ENCODE assay signal across 1 cellular context in the genomic region with DNA sequence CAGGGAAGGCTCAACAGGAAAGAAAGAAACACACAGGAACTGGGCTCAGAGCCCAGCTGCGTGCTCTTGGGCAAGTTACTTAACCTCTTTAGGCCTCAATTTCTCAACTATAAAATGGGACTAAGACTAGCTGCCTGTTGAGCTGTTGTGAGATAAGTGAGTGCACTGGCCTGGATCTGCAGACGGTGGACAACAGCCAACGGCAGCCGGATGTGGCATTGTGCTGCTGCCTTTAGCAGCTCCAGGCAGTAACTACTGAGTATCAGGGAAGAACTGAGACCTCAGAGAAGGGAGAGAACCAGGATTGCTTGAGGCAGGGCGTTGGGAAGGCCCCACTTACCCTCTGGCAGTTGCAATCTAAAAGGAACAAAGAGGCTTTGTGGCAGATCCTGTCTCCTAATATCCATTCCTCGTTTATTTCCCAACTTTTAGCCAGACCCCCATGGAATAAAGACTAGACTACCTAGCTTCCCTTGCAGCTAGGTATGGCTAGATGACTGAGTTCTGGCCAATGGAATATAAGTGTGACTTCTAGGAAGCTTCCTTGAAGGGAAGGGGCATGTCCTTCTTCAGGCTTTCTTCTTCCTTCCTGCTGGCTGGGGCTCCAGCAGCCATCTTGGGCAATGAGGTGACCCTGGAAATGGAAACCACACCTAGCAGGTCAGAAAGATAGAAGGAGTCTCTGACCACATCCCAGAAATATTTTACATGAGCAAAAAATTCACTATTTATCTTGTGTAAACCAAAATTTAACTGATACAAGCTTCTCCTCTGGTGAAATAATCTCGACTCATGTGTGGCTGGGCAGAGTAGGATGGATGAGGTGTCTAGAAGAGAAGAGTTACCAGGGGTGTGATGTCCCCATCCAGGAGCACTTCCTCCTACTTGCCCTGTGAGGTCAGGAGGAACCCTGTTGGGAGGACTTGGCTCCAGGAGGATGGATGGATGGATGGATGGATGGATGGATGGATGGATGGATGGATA.
TF ChIP-seq lines count a peak whose summit lies in the region.

No MANE protein-coding gene starts in this region.

TF ChIP-seq in K562, 482 proteins besides CTCF, POLR2A, EP300 and RAD21 (continued from another document and continues in another):
- TF ChIP-seq ZBTB33 (CRISPR knock-in tag; IDR thresholded peaks at IDR 0.05) (peak; percentile 9; the same call in 1 of the 2 replicates), CREBBP (IDR thresholded peaks at IDR 0.05; ENCODE audit: low read depth, low read length) (no peak), PTBP1 (IDR thresholded peaks at IDR 0.05; ENCODE audit: low read depth, low read length) (0 out of 2 replicates have a peak, but pooled peaks have one; percentile 10), ZNF778 (CRISPR knock-in tag; IDR thresholded peaks at IDR 0.05) (no peak), TCF3 (CRISPR knock-in tag; IDR thresholded peaks at IDR 0.05) (0 out of 2 replicates have a peak, but pooled peaks have one; percentile 6), MTA3 (IDR thresholded peaks at IDR 0.05; ENCODE audit: borderline replicate concordance) (0 out of 2 replicates have a peak, but pooled peaks have one; percentile 9), ZBTB17 (CRISPR knock-in tag; IDR thresholded peaks at IDR 0.05) (no peak), TAF7 (tag; IDR thresholded peaks at IDR 0.05) (no peak), FOXO4 (CRISPR knock-in tag; IDR thresholded peaks at IDR 0.05) (no peak), SIN3B (IDR thresholded peaks at IDR 0.05; ENCODE audit: low read depth) (no peak), ERF (CRISPR knock-in tag; IDR thresholded peaks at IDR 0.05) (no peak), GMEB1 (CRISPR knock-in tag; IDR thresholded peaks at IDR 0.05) (0 out of 2 replicates have a peak, but pooled peaks have one; percentile 25), ADNP (tag; IDR thresholded peaks at IDR 0.05) (peak; percentile 74), CBX5 (IDR thresholded peaks at IDR 0.05; ENCODE audit: borderline replicate concordance, low read depth) (peak; percentile 80; the same call in 1 of the 2 replicates), ZSCAN29 (IDR thresholded peaks at IDR 0.05) (no peak), EWSR1 (IDR thresholded peaks at IDR 0.05; ENCODE audit: borderline replicate concordance, low read depth, partially characterized antibody) (no peak), MEIS2 (IDR thresholded peaks at IDR 0.05; ENCODE audit: partially characterized antibody) (no peak), E2F6 (IDR thresholded peaks at IDR 0.05; ENCODE audit: borderline replicate concordance in 1 of 2, extremely low read depth in 1 of 2, insufficient read depth in 1 of 2, insufficient read length in 1 of 2, low read depth in 1 of 2, low read length in 1 of 2, poor library complexity in 1 of 2, severe bottlenecking in 1 of 2) (no peak), ZNF75A (CRISPR knock-in tag; IDR thresholded peaks at IDR 0.05) (no peak), DMBX1 (CRISPR knock-in tag; IDR thresholded peaks at IDR 0.05; ENCODE audit: borderline replicate concordance) (no peak), ZNF436 (CRISPR knock-in tag; IDR thresholded peaks at IDR 0.05) (no peak), LARP7 (IDR thresholded peaks at IDR 0.05) (no peak), FOXK1 (CRISPR knock-in tag; IDR thresholded peaks at IDR 0.05; ENCODE audit: borderline replicate concordance) (no peak), RBM25 (IDR thresholded peaks at IDR 0.05; ENCODE audit: low read depth, low read length, severe bottlenecking) (peak; percentile 28), CBX2 (IDR thresholded peaks at IDR 0.05; ENCODE audit: insufficient read depth, low read length, poor library complexity, severe bottlenecking) (no peak), LEF1 (IDR thresholded peaks at IDR 0.05) (no peak; the same call in 1 of the 2 replicates), ZKSCAN8 (CRISPR knock-in tag; IDR thresholded peaks at IDR 0.05) (no peak), GTF2A2 (tag; IDR thresholded peaks at IDR 0.05) (no peak), ZNF766 (CRISPR knock-in tag; conservative IDR thresholded peaks at IDR 0.05) (no peak), E2F8 (IDR thresholded peaks at IDR 0.05; ENCODE audit: low read depth, partially characterized antibody) (no peak), CREB1 (IDR thresholded peaks at IDR 0.05) (no peak), CREB1 (CRISPR knock-in tag; IDR thresholded peaks at IDR 0.05) (no peak), ID3 (CRISPR knock-in tag; IDR thresholded peaks at IDR 0.05) (no peak), ID3 (tag; IDR thresholded peaks at IDR 0.05) (peak; percentile 64; the same call in 1 of the 2 replicates), ELF1 (tag; IDR thresholded peaks at IDR 0.05) (no peak), RUNX1 (IDR thresholded peaks at IDR 0.05; ENCODE audit: low read depth) (no peak), SAP30 (IDR thresholded peaks at IDR 0.05; ENCODE audit: borderline replicate concordance, insufficient read depth, low read depth, low read length, poor library complexity, severe bottlenecking) (no peak), TRIM24 (IDR thresholded peaks at IDR 0.05) (peak; percentile 78 to 89)
- TF ChIP-seq, protein P1, sequence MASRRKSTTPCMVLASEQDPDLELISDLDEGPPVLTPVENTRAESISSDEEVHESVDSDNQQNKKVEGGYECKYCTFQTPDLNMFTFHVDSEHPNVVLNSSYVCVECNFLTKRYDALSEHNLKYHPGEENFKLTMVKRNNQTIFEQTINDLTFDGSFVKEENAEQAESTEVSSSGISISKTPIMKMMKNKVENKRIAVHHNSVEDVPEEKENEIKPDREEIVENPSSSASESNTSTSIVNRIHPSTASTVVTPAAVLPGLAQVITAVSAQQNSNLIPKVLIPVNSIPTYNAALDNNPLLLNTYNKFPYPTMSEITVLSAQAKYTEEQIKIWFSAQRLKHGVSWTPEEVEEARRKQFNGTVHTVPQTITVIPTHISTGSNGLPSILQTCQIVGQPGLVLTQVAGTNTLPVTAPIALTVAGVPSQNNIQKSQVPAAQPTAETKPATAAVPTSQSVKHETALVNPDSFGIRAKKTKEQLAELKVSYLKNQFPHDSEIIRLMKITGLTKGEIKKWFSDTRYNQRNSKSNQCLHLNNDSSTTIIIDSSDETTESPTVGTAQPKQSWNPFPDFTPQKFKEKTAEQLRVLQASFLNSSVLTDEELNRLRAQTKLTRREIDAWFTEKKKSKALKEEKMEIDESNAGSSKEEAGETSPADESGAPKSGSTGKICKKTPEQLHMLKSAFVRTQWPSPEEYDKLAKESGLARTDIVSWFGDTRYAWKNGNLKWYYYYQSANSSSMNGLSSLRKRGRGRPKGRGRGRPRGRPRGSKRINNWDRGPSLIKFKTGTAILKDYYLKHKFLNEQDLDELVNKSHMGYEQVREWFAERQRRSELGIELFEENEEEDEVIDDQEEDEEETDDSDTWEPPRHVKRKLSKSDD (conservative IDR thresholded peaks at IDR 0.05; ENCODE audit: low read length), result no peak
- TF ChIP-seq, protein P2, sequence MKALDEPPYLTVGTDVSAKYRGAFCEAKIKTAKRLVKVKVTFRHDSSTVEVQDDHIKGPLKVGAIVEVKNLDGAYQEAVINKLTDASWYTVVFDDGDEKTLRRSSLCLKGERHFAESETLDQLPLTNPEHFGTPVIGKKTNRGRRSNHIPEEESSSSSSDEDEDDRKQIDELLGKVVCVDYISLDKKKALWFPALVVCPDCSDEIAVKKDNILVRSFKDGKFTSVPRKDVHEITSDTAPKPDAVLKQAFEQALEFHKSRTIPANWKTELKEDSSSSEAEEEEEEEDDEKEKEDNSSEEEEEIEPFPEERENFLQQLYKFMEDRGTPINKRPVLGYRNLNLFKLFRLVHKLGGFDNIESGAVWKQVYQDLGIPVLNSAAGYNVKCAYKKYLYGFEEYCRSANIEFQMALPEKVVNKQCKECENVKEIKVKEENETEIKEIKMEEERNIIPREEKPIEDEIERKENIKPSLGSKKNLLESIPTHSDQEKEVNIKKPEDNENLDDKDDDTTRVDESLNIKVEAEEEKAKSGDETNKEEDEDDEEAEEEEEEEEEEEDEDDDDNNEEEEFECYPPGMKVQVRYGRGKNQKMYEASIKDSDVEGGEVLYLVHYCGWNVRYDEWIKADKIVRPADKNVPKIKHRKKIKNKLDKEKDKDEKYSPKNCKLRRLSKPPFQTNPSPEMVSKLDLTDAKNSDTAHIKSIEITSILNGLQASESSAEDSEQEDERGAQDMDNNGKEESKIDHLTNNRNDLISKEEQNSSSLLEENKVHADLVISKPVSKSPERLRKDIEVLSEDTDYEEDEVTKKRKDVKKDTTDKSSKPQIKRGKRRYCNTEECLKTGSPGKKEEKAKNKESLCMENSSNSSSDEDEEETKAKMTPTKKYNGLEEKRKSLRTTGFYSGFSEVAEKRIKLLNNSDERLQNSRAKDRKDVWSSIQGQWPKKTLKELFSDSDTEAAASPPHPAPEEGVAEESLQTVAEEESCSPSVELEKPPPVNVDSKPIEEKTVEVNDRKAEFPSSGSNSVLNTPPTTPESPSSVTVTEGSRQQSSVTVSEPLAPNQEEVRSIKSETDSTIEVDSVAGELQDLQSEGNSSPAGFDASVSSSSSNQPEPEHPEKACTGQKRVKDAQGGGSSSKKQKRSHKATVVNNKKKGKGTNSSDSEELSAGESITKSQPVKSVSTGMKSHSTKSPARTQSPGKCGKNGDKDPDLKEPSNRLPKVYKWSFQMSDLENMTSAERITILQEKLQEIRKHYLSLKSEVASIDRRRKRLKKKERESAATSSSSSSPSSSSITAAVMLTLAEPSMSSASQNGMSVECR (CRISPR knock-in tag; IDR thresholded peaks at IDR 0.05), result 0 out of 2 replicates have a peak, but pooled peaks have one; percentile 36
- TF ChIP-seq, protein P3, sequence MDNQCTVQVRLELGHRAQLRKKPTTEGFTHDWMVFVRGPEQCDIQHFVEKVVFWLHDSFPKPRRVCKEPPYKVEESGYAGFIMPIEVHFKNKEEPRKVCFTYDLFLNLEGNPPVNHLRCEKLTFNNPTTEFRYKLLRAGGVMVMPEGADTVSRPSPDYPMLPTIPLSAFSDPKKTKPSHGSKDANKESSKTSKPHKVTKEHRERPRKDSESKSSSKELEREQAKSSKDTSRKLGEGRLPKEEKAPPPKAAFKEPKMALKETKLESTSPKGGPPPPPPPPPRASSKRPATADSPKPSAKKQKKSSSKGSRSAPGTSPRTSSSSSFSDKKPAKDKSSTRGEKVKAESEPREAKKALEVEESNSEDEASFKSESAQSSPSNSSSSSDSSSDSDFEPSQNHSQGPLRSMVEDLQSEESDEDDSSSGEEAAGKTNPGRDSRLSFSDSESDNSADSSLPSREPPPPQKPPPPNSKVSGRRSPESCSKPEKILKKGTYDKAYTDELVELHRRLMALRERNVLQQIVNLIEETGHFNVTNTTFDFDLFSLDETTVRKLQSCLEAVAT (IDR thresholded peaks at IDR 0.05), result no peak
